7 cellular contexts compared by ENCODE assay signal in the genomic region with DNA sequence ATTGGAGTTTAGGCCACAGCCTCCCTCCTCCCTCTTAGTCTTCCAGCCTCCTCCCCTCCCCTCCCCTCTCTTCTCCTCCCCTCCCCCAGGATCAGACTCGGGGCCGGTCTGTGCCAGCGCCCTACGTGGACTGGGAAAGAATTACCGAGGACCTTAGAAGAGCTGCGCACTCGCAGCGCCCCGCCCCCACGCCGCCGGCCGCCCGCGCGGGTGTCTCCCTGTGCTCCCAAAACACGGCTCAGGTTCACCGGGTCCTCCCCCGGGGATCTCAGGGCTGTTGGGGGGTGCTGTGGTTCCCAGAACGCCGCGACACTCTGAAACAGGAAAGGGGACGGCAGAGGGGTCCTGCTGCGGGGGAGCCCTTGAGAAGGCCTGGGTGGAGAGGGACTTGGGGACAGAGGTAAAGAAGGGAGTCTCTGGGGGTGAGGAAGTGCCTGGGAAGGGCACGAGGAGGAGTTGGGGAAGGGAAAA.
DNase-seq lines count a peak whose midpoint lies in the region; FAIRE-seq and TF ChIP-seq lines count a peak whose summit lies in the region.

No MANE protein-coding gene starts in this region.

- peak; percentile 36 for DNase-seq in H54 (ENCODE audit: insufficient read length, low spot score)
- peak; percentile 94 for DNase-seq in NCI-H2227 (lab: John Stamatoyannopoulos, UW; ENCODE audit: unreplicated experiment)
- peak; percentile 86 for DNase-seq in activated CD4-positive, alpha-beta T cell treated with anti-CD3 and anti-CD28 coated beads, Interleukin-2, amount 10 ng/mL, durations not matched to agents 24 days and 14 days
- DNase-seq in dermis microvascular lymphatic vessel endothelial cell (ENCODE audit: low read depth in 2 of 2) = peak; percentile 61 to 80
- peak; percentile 93 for DNase-seq in left kidney (ENCODE audit: low read depth, low spot score)
- peak; percentile 51 for DNase-seq in stimulated activated CD4-positive, alpha-beta T cell treated with anti-CD3 and anti-CD28 coated beads, Interleukin-1b, Interleukin-23, amount 100 ng/mL, for 48 hours
- no peak for DNase-seq in GM20000 (ENCODE audit: low spot score)

- no peaks in the 10 kb centered on the region for H3K36me3 Mint-ChIP-seq in activated CD4-positive, alpha-beta T cell treated with anti-CD3 and anti-CD28 coated beads, Interleukin-2, amount 10 ng/mL, durations not matched to agents 24 days and 14 days (ENCODE audit: low read depth)

- H3K4me3 Mint-ChIP-seq in activated CD4-positive, alpha-beta T cell treated with anti-CD3 and anti-CD28 coated beads, Interleukin-2, amount 10 ng/mL, durations not matched to agents 24 days and 14 days = peak overlapping the region; percentile 70

- no peaks in the 10 kb centered on the region for H3K27me3 Mint-ChIP-seq in activated CD4-positive, alpha-beta T cell treated with anti-CD3 and anti-CD28 coated beads, Interleukin-2, amount 10 ng/mL, durations not matched to agents 24 days and 14 days

- TF ChIP-seq POLR2A in H54 (IDR thresholded peaks at IDR 0.05; ENCODE audit: low read depth, low read length) = no peak

- no peaks in the 10 kb centered on the region for H3K9me3 Mint-ChIP-seq in activated CD4-positive, alpha-beta T cell treated with anti-CD3 and anti-CD28 coated beads, Interleukin-2, amount 10 ng/mL, durations not matched to agents 24 days and 14 days

- intact Hi-C loops in activated CD4-positive, alpha-beta T cell treated with anti-CD3 and anti-CD28 coated beads, Interleukin-2, amount 10 ng/mL, durations not matched to agents 24 days and 14 days (cut with micrococcal nuclease) = loop anchor here (1.0 to 5.0 kb wide), 3 partner anchors 121 to 365 kb away; no protein-coding TSS in a partner anchor

- peak overlapping the region; percentile 65 for H3K27ac Mint-ChIP-seq in activated CD4-positive, alpha-beta T cell treated with anti-CD3 and anti-CD28 coated beads, Interleukin-2, amount 10 ng/mL, durations not matched to agents 24 days and 14 days

- no peak for FAIRE-seq in H54 (lab: Jason Lieb, UNC)

- H3K4me1 Mint-ChIP-seq in activated CD4-positive, alpha-beta T cell treated with anti-CD3 and anti-CD28 coated beads, Interleukin-2, amount 10 ng/mL, durations not matched to agents 24 days and 14 days = peaks cover 26% of the 10 kb centered on the region

- TF ChIP-seq CTCF in GM20000 (IDR thresholded peaks at IDR 0.05; ENCODE audit: extremely low read depth, missing control alignments) = no peak
